Comparison of ENCODE assay signal across 10 cellular contexts in genomic region chr5:36607838-36608783, GRCh38. TPM values are rescaled to one million over a fixed set of nuclear protein-coding genes. Genes with fewer than 3 reads are reported as not detected.
DNase-seq lines count a peak whose midpoint lies in the region; ATAC-seq and TF ChIP-seq lines count a peak whose summit lies in the region.
"Had no signal": no experiment of that assay in that cellular context is flagged by ENCODE, and none has a peak within 500 bp of the region (broad histone marks: within the 10 kb centered on the region; RNA-seq: fewer than 3 reads in every experiment).

No MANE protein-coding gene starts in this region.

- no peak for TF ChIP-seq POLR2A in upper lobe of left lung (IDR thresholded peaks at IDR 0.05)

- TF ChIP-seq EP300 in upper lobe of left lung (IDR thresholded peaks at IDR 0.05), result no peak

- intact Hi-C loops in lower lobe of right lung (cut with DNase I), result no loop called here

- H2AK5ac ChIP-seq in neuronal stem cell (ENCODE audit: low read depth, low read length), result no peak overlapping the region

- H3K36me3 ChIP-seq in lower lobe of right lung, result no peaks in the 10 kb centered on the region
- H3K36me3 ChIP-seq in upper lobe of left lung, result no peaks in the 10 kb centered on the region
- H3K36me3 ChIP-seq in neuronal stem cell (replicated peaks in 1 of 2; ENCODE audit: control insufficient read depth in 2 of 2, insufficient read depth in 2 of 2, low read length in 2 of 2), result peaks cover 0 to 47% of the 10 kb centered on the region in 2 donors

- DNase-seq in NOMO-1 treated with DMSO at 0.1 percent for 48 hours (lab: John Stamatoyannopoulos, UW; ENCODE audit: unreplicated experiment), result peak; percentile 19
- no peak for DNase-seq in NOMO-1 (lab: John Stamatoyannopoulos, UW; ENCODE audit: unreplicated experiment in 2 of 2)
- DNase-seq in caudate nucleus (lab: John Stamatoyannopoulos, UW), result peak in 2 of 61 donors; percentile 23 to 47
- DNase-seq in lower lobe of right lung, result no peak
- DNase-seq in upper lobe of left lung, result no peak
- no peak for DNase-seq in neuronal stem cell (ENCODE audit: low spot score)

- no peak overlapping the region for H3K4me2 ChIP-seq in neuronal stem cell (ENCODE audit: insufficient read depth, low read length, poor library complexity, severe bottlenecking)

- H3K23ac ChIP-seq in neuronal stem cell (ENCODE audit: low read depth, low read length, poor library complexity), result no peak overlapping the region

- H3K18ac ChIP-seq in neuronal stem cell (ENCODE audit: low read length), result no peak overlapping the region

- H3K4me1 ChIP-seq in lower lobe of right lung (no peaks in the 10 kb centered on the region), upper lobe of left lung (peaks cover 0 to 17% (median 7%) of the 10 kb centered on the region in 4 donors), neuronal stem cell (ENCODE audit: control insufficient read depth in 2 of 2, insufficient read depth in 1 of 2, low read depth in 1 of 2, low read length in 2 of 2) (peaks cover 3 to 18% of the 10 kb centered on the region in 2 donors)
- H3K4me1 ChIP-seq: A549 had no signal

- H3K14ac ChIP-seq in neuronal stem cell (ENCODE audit: low read length), result no peak overlapping the region

- peak; percentile 38 to 41 for ATAC-seq in lower lobe of right lung
- ATAC-seq in upper lobe of left lung (ENCODE audit: low FRiP score in 2 of 2), result peak in 1 of 2 donors; percentile 31
- ATAC-seq in HG03520 (IDR thresholded peaks at IDR 0.05; ENCODE audit: unreplicated experiment), result no peak
- ATAC-seq in HG03432 (IDR thresholded peaks at IDR 0.05; ENCODE audit: unreplicated experiment), result no peak

- H4K8ac ChIP-seq in neuronal stem cell (ENCODE audit: low read depth, low read length), result no peak overlapping the region

- H2BK12ac ChIP-seq in neuronal stem cell (ENCODE audit: low read length), result no peak overlapping the region

- no peak overlapping the region for H4K91ac ChIP-seq in neuronal stem cell (ENCODE audit: low read depth, low read length, poor library complexity)

- no peak overlapping the region for H2AFZ ChIP-seq in neuronal stem cell (ENCODE audit: low read length)

- H2BK120ac ChIP-seq in neuronal stem cell (ENCODE audit: low read depth, low read length), result no peak overlapping the region

- 60 to 72% methylated on average over 10 of the region's 10 CpGs for WGBS in upper lobe of left lung, 2 donors
- WGBS in neuronal stem cell (ENCODE audit: extremely low coverage in 2 of 2, insufficient read length in 2 of 2, insufficient replicate concordance in 1 of 2), 2 donors, result no CpG with 5 or more reads among the region's 10 CpGs

- no peak overlapping the region for H3K9ac ChIP-seq in neuronal stem cell (ENCODE audit: low read depth, low read length, poor library complexity)

- peak overlapping the region; percentile 59 for H3K4me3 ChIP-seq in lower lobe of right lung
- H3K4me3 ChIP-seq in upper lobe of left lung, result peak overlapping the region in 3 of 4 donors; percentile 37 to 48 (median 47)
- H3K4me3 ChIP-seq in neuronal stem cell (ENCODE audit: low read length in 2 of 2), result peak overlapping the region in 1 of 2 donors; percentile 52

- no peak overlapping the region for H2BK15ac ChIP-seq in neuronal stem cell (ENCODE audit: low read length)

- no peaks in the 10 kb centered on the region for H3K79me1 ChIP-seq in neuronal stem cell (ENCODE audit: low read depth, low read length)

- H3K9me3 ChIP-seq in lower lobe of right lung (no peaks in the 10 kb centered on the region), upper lobe of left lung (no peaks in the 10 kb centered on the region), neuronal stem cell (replicated peaks in 1 of 2; ENCODE audit: control insufficient read depth in 2 of 2, insufficient read depth in 1 of 2, low read depth in 1 of 2, low read length in 2 of 2) (peaks cover 0 to 25% of the 10 kb centered on the region in 2 donors)
- H3K9me3 ChIP-seq: A549 had no signal

- H3K27me3 ChIP-seq in lower lobe of right lung (ENCODE audit: low read depth) (peaks cover 7% of the 10 kb centered on the region), upper lobe of left lung (no peaks in the 10 kb centered on the region), neuronal stem cell (ENCODE audit: control insufficient read depth in 3 of 3, insufficient read depth in 3 of 3, low read depth in 1 of 3, low read length in 3 of 3) (no peaks in the 10 kb centered on the region)

- H3K4ac ChIP-seq in neuronal stem cell (ENCODE audit: low read length), result no peak overlapping the region

- TF ChIP-seq CTCF in lower lobe of right lung (IDR thresholded peaks at IDR 0.05) (no peak), upper lobe of left lung (IDR thresholded peaks at IDR 0.05) (no peak)

- H3K27ac ChIP-seq in caudate nucleus (ENCODE audit: low read depth, low read length) (peak overlapping the region; percentile 85), lower lobe of right lung (no peak overlapping the region), upper lobe of left lung (peak overlapping the region in 2 of 4 donors; percentile 70 to 81), neuronal stem cell (replicated peaks; ENCODE audit: low read length) (no peak overlapping the region)
- H3K27ac ChIP-seq: A549 had no signal

- no peak overlapping the region for H2BK5ac ChIP-seq in neuronal stem cell (ENCODE audit: low read length)

RNA-seq across cellular contexts. Expression of gene SLC1A3, which starts 1.7 kb away (rescaled TPM):
- total RNA-seq in lower lobe of right lung (52.1 TPM), upper lobe of left lung (100 to 1,000 TPM in 1 of 6 donors, 10 to 100 TPM in 5; 22.4 to 235 (median 42.0) TPM)
- polyA plus RNA-seq in neuronal stem cell (2013, experiment 1 of 2), result 5.3 TPM
- polyA plus RNA-seq in neuronal stem cell (2013, experiment 2 of 2), result 5.7 TPM
- total RNA-seq: T-helper 1 cell treated with Interleukin-12 subunit alpha and Interleukin-12 subunit beta and Interleukin-4 antibody, amounts not matched to agents 30 ng/mL and 1 ng/mL, for 36 hours had no signal
- polyA plus RNA-seq: A549 had no signal

Comparison
In these comparisons a context has a peak if more than half of its experiments do, and no peak if none do; other contexts are left out.
1. ATAC-seq: peak in lower lobe of right lung (2 of 2); none in HG03520 (single experiment) and HG03432 (single experiment).